In the genomic region with DNA sequence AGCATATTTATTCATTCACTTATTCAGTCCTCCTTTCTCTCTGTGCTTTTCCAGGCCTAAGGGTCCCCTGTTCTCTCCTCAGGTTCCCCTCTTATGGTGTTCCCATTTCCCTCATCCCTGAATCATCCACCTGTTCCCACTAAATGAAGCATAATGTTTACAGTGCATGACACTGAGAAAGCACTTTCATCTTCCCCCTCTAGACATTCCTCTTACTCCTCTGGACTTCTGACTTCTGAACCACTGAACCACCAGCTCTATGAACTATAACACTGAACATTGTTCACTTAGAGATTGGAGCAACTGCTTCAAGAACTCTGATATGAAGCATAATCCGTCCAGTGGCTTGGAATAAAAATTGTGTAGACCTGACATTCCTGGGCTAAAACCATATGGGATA, we compare ENCODE assay signal across 33 cellular contexts. TPM values are rescaled to one million over a fixed set of nuclear protein-coding genes. Genes with fewer than 3 reads are reported as not detected.
"Had no signal": no experiment of that assay in that cellular context is flagged by ENCODE, and none has a peak within 500 bp of the region (broad histone marks: within the 10 kb centered on the region; RNA-seq: fewer than 3 reads in every experiment).

No MANE protein-coding gene starts in this region.

- H3K36me3 Mint-ChIP-seq: brain had no signal

- DNase-seq: activated B cell treated with CpG ODN at 0.5 μM for 24 hours; activated CD4-positive, alpha-beta memory T cell treated with anti-CD3 and anti-CD28 coated beads, Interleukin-2, amount 10 ng/mL, durations not matched to agents 7 days and 5 days; activated CD4-positive, alpha-beta T cell treated with anti-CD3 and anti-CD28 coated beads for 36 hours; activated CD4-positive, alpha-beta T cell treated with anti-CD3 and anti-CD28 coated beads, Interleukin-2, amount 10 ng/mL, durations not matched to agents 7 days and 5 days; activated CD4-positive, alpha-beta T cell treated with anti-CD3 and anti-CD28 coated beads, Interleukin-2, amount 50 U/mL, for 4 hours; activated effector memory CD4-positive, alpha-beta T cell treated with Interleukin-2 at 50 U/mL for 16 hours; activated gamma-delta T cell treated with Interleukin-2 at 50 U/mL for 16 hours; activated naive CD4-positive, alpha-beta T cell treated with anti-CD3 and anti-CD28 coated beads, Interleukin-2, amount 50 U/mL, for 16 hours; activated naive CD4-positive, alpha-beta T cell treated with Interleukin-2 at 50 U/mL for 16 hours; activated T-cell treated with anti-CD3 and anti-CD28 coated beads, Interleukin-2, amount 50 U/mL, for 1 hour; activated T-cell treated with anti-CD3 and anti-CD28 coated beads, Interleukin-2, amount 50 U/mL, for 48 hours; dorsolateral prefrontal cortex; effector memory CD4-positive, alpha-beta T cell; endodermal cell; erythroblast; foreskin melanocyte; heart right ventricle; T-helper 1 cell; T-helper 17 cell; T-helper 9 cell; WERI-Rb-1 had no signal

- H3K4me3 ChIP-seq: ascending aorta, breast epithelium, cardiac muscle cell, coronary artery, dorsolateral prefrontal cortex, esophagus muscularis mucosa, gastroesophageal sphincter, heart right ventricle, hepatocyte had no signal

- ATAC-seq: activated CD4-positive, alpha-beta T cell treated with anti-CD3 and anti-CD28 coated beads for 36 hours; activated CD4-positive, CD25-positive, alpha-beta regulatory T cell treated with anti-CD3 and anti-CD28 coated beads, Interleukin-2, amount 50 U/mL, for 24 hours; gastroesophageal sphincter; heart right ventricle; T-helper 17 cell had no signal

- H3K4me1 Mint-ChIP-seq: activated B cell treated with CpG ODN at 0.5 μM for 24 hours; brain; central memory CD8-positive, alpha-beta T cell; endodermal cell had no signal

- H3K27me3 Mint-ChIP-seq: activated B cell treated with CpG ODN at 0.5 μM for 24 hours; activated CD4-positive, alpha-beta memory T cell treated with anti-CD3 and anti-CD28 coated beads, Interleukin-2, amount 10 ng/mL, durations not matched to agents 7 days and 5 days; activated CD4-positive, alpha-beta T cell treated with anti-CD3 and anti-CD28 coated beads for 36 hours; activated CD4-positive, alpha-beta T cell treated with anti-CD3 and anti-CD28 coated beads, Interleukin-2, amount 10 ng/mL, durations not matched to agents 7 days and 5 days; activated naive CD8-positive, alpha-beta T cell; central memory CD8-positive, alpha-beta T cell; dendritic cell treated with granulocyte-macrophage colony-stimulating factor and Interleukin-4, amounts not matched to agents 40 ng/mL and 50 ng/mL, for 4 days; T-helper 17 cell had no signal

- H3K4me3 Mint-ChIP-seq: activated B cell treated with CpG ODN at 0.5 μM for 24 hours; activated CD4-positive, alpha-beta memory T cell treated with anti-CD3 and anti-CD28 coated beads, Interleukin-2, amount 10 ng/mL, durations not matched to agents 7 days and 5 days; activated CD4-positive, alpha-beta T cell treated with anti-CD3 and anti-CD28 coated beads for 36 hours; activated CD4-positive, alpha-beta T cell treated with anti-CD3 and anti-CD28 coated beads, Interleukin-2, amount 10 ng/mL, durations not matched to agents 7 days and 5 days; activated naive CD8-positive, alpha-beta T cell; brain; central memory CD8-positive, alpha-beta T cell; dendritic cell treated with granulocyte-macrophage colony-stimulating factor and Interleukin-4, amounts not matched to agents 40 ng/mL and 50 ng/mL, for 4 days; endodermal cell had no signal

- H3K9me3 Mint-ChIP-seq: activated B cell treated with CpG ODN at 0.5 μM for 24 hours; central memory CD8-positive, alpha-beta T cell had no signal

- H3K27ac Mint-ChIP-seq: activated B cell treated with CpG ODN at 0.5 μM for 24 hours; activated CD4-positive, alpha-beta memory T cell treated with anti-CD3 and anti-CD28 coated beads, Interleukin-2, amount 10 ng/mL, durations not matched to agents 7 days and 5 days; activated CD4-positive, alpha-beta T cell treated with anti-CD3 and anti-CD28 coated beads for 36 hours; activated naive CD8-positive, alpha-beta T cell; brain; dendritic cell treated with granulocyte-macrophage colony-stimulating factor and Interleukin-4, amounts not matched to agents 40 ng/mL and 50 ng/mL, for 4 days; endodermal cell; T-helper 17 cell had no signal

RNA-seq across cellular contexts. Expression of a gene that starts 59.5 kb away (rescaled TPM):
- total RNA-seq: cardiac muscle cell had no signal
